In the genomic region with DNA sequence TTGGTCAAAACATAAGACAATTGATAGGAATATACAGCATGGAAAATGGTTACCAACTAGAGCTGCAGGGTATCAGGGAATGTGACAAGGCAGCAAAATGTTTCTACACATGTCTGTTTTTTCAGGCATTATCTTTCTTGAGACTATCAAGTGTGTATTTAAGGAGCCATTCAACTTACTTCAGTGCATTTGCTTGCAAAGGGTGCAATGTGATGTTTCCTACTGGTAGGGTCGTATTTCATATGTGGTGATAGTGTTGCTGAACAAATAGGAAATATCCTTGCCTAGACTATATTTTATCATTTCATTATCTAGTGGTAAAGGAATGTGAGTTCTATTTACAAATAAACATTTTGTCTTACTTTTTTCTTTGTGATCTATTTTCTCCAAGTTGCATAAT, we compare ENCODE assay signal across 8 cellular contexts. TPM values are rescaled to one million over a fixed set of nuclear protein-coding genes. Genes with fewer than 3 reads are reported as not detected.
DNase-seq lines count a peak whose midpoint lies in the region; ATAC-seq lines count a peak whose summit lies in the region.

No MANE protein-coding gene starts in this region.

- peaks cover 19% of the 10 kb centered on the region for H3K4me1 ChIP-seq in skeletal muscle satellite cell (ENCODE audit: control insufficient read depth, insufficient read depth, low read length)

- CTCF ChIA-PET in activated CD4-positive, alpha-beta T cell treated with anti-CD3 and anti-CD28 coated beads for 36 hours (lab: Charles Lee): interaction anchor here (0.6 to 7.7 kb wide), 16 partner anchors 9 to 480 kb away, joined by 3 to 58 read pairs (median 3); no protein-coding TSS in a partner anchor

- no peak for DNase-seq in activated CD4-positive, alpha-beta T cell treated with anti-CD3 and anti-CD28 coated beads for 36 hours
- DNase-seq in activated CD4-positive, alpha-beta T cell treated with anti-CD3 and anti-CD28 coated beads, Interleukin-2, amount 50 U/mL, for 48 hours: no peak
- DNase-seq in OCI-M1 (lab: John Stamatoyannopoulos, UW) (peak; percentile 79), brain pericyte (ENCODE audit: low read depth, low spot score) (peak; percentile 15), posterior vena cava (ENCODE audit: low spot score) (no peak), NCI-H82 (lab: John Stamatoyannopoulos, UW) (no peak)

- no peak for ATAC-seq in activated CD4-positive, alpha-beta T cell treated with anti-CD3 and anti-CD28 coated beads for 36 hours
- no peak for ATAC-seq in activated CD4-positive, CD25-positive, alpha-beta regulatory T cell treated with anti-CD3 and anti-CD28 coated beads, Interleukin-2, amount 50 U/mL, for 24 hours

- intact Hi-C loops in activated CD4-positive, alpha-beta T cell treated with anti-CD3 and anti-CD28 coated beads for 36 hours (cut with DNase I, micrococcal nuclease): loop anchor here (1.0 to 10.0 kb wide), 11 partner anchors 12 to 906 kb away; partner anchors contain the start of genes NEK7 (in 2 of the 2), C1orf53 (in 1 of the 2), DENND1B (in 1 of the 2) and LHX9 (in 1 of the 2)
- intact Hi-C loops in posterior vena cava (cut with DNase I): loop anchor here in 1 of 2 donors (5.0 kb wide), 1 partner anchor 1316 kb away; no protein-coding TSS in a partner anchor

- peaks cover 52% of the 10 kb centered on the region for H3K36me3 Mint-ChIP-seq in activated CD4-positive, alpha-beta T cell treated with anti-CD3 and anti-CD28 coated beads for 36 hours (ENCODE audit: low read depth)

- H3K9ac ChIP-seq in skeletal muscle satellite cell (ENCODE audit: low read depth, low read length): peak overlapping the region; percentile 53

- H3K4me1 Mint-ChIP-seq in activated CD4-positive, alpha-beta T cell treated with anti-CD3 and anti-CD28 coated beads for 36 hours: peaks cover 86% of the 10 kb centered on the region

- no peaks in the 10 kb centered on the region for H3K9me3 ChIP-seq in skeletal muscle satellite cell (replicated peaks; ENCODE audit: low read length)

- H3K9me3 Mint-ChIP-seq in activated CD4-positive, alpha-beta T cell treated with anti-CD3 and anti-CD28 coated beads for 36 hours (ENCODE audit: low read depth): no peaks in the 10 kb centered on the region

- H3K36me3 ChIP-seq in skeletal muscle satellite cell (ENCODE audit: insufficient read depth, low read length): no peaks in the 10 kb centered on the region

- H3K4me2 ChIP-seq in skeletal muscle satellite cell (ENCODE audit: low read length): peak overlapping the region; percentile 71

- peak overlapping the region; percentile 80 for H3K27ac Mint-ChIP-seq in activated CD4-positive, alpha-beta T cell treated with anti-CD3 and anti-CD28 coated beads for 36 hours

- no peaks in the 10 kb centered on the region for H3K27me3 Mint-ChIP-seq in activated CD4-positive, alpha-beta T cell treated with anti-CD3 and anti-CD28 coated beads for 36 hours

- POLR2A ChIA-PET in activated CD4-positive, alpha-beta T cell treated with anti-CD3 and anti-CD28 coated beads for 36 hours (lab: Charles Lee): interaction anchor here (0.8 to 2.8 kb wide), 12 partner anchors 9 to 515 kb away, joined by 3 to 16 read pairs (median 6); partner anchors contain the start of gene PTPRC

- H3K27me3 ChIP-seq in skeletal muscle satellite cell (ENCODE audit: control insufficient read depth, insufficient read depth, low read length): no peaks in the 10 kb centered on the region

- peak overlapping the region; percentile 55 for H3K4me3 Mint-ChIP-seq in activated CD4-positive, alpha-beta T cell treated with anti-CD3 and anti-CD28 coated beads for 36 hours

- H3K4me3 ChIP-seq in skeletal muscle satellite cell (ENCODE audit: low read length): no peak overlapping the region

RNA-seq across cellular contexts. Expression of gene PTPRC, which starts 42.4 kb away (rescaled TPM):
- 100 to 1,000 TPM; 458 to 564 TPM for total RNA-seq in activated CD4-positive, alpha-beta T cell treated with anti-CD3 and anti-CD28 coated beads for 36 hours
- under 0.01 TPM in 2 replicates for total RNA-seq in skeletal muscle satellite cell (2012; rRNA removed)
- total RNA-seq in posterior vena cava: 10 to 100 TPM; 30.8 to 41.7 TPM

Comparison
In these comparisons a context has a peak if more than half of its experiments do, and no peak if none do; other contexts are left out.
1. DNase-seq: peak in OCI-M1 (single experiment) and brain pericyte (single experiment); none in activated CD4-positive, alpha-beta T cell treated with anti-CD3 and anti-CD28 coated beads for 36 hours (single experiment), activated CD4-positive, alpha-beta T cell treated with anti-CD3 and anti-CD28 coated beads, Interleukin-2, amount 50 U/mL, for 48 hours (0 of 2), posterior vena cava (single experiment) and NCI-H82 (single experiment).
2. RNA of gene PTPRC, which starts 42.4 kb away (total RNA-seq): 458 to 564 TPM in activated CD4-positive, alpha-beta T cell treated with anti-CD3 and anti-CD28 coated beads for 36 hours; 30.8 to 41.7 TPM in posterior vena cava; every median in the first group is over 10 times any median in the second.